8 cellular contexts compared by ENCODE assay signal in the genomic region with DNA sequence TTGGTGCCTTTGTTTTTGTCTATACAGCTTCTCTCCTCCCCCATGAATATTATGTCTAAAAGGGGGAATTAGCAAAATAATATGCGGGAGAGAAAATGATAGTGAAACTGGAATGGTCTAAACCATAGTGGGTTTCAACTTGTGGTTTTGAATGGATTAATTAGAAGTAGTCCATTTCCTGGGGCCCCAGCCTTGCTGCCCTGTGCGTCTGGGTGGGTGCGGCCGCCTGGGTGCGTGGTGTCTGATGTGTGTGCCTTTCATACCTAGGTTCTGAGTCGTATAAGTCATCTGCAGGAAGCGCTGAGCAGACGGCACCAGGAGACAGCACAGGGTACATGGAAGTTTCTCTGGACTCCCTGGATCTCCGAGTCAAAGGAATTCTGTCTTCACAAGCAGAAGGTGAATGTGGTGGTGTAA.
DNase-seq lines count a peak whose midpoint lies in the region; ATAC-seq and TF ChIP-seq lines count a peak whose summit lies in the region.

No MANE protein-coding gene starts in this region.

- ATAC-seq in HG02981 (IDR thresholded peaks at IDR 0.05; ENCODE audit: unreplicated experiment), result no peak
- ATAC-seq in HG03521 (IDR thresholded peaks at IDR 0.05; ENCODE audit: unreplicated experiment), result no peak
- no peak for ATAC-seq in HG03469 (IDR thresholded peaks at IDR 0.05; ENCODE audit: unreplicated experiment)

- in situ Hi-C loops in GM13977 (cut with MboI; ENCODE audit: low pct_unique_long_range_greater_than_20kb, low sequenced_read_pairs, unreplicated experiment), result loop anchor here (5.0 kb wide), 1 partner anchor 80 kb away; no protein-coding TSS in a partner anchor

- TF ChIP-seq CTCF in GM13977 (IDR thresholded peaks at IDR 0.05; ENCODE audit: extremely low read depth, insufficient read depth, missing control alignments), result no peak

- DNase-seq in GM13977 (ENCODE audit: low spot score) (peak; percentile 60), M059J (ENCODE audit: low read depth) (peak; percentile 78), amniotic epithelial cell (ENCODE audit: low read depth) (peak; percentile 64), skeletal muscle cell (ENCODE audit: low read depth) (peak; percentile 52), DMS 273 treated with DMSO at 0.1 percent for 48 hours (lab: John Stamatoyannopoulos, UW) (no peak)

- no peak overlapping the region for H3K4me3 ChIP-seq in skeletal muscle cell (ENCODE audit: low read depth, low read length)
